ENCODE assay signal across 10 cellular contexts in genomic region chr22:37636186-37636948, GRCh38. TPM values are rescaled to one million over a fixed set of nuclear protein-coding genes. Genes with fewer than 3 reads are reported as not detected.
A peak's percentile ranks its signal among the peaks of the same experiment; 100 is the strongest.
DNase-seq lines count a peak whose midpoint lies in the region; ATAC-seq and TF ChIP-seq lines count a peak whose summit lies in the region.
"Had no signal": no experiment of that assay in that cellular context is flagged by ENCODE, and none has a peak within 500 bp of the region (broad histone marks: within the 10 kb centered on the region; RNA-seq: fewer than 3 reads in every experiment).

No MANE protein-coding gene starts in this region.

- intact Hi-C loops in lower leg skin (cut with DNase I; ENCODE audit: low total_unique reads), result no loop called here

- TF ChIP-seq POLR2A in lower leg skin (IDR thresholded peaks at IDR 0.05), result no peak

- H3K36me3 ChIP-seq in H7 (replicated peaks; ENCODE audit: control insufficient read depth, insufficient read depth, low read length), result peaks cover 5% of the 10 kb centered on the region
- H3K36me3 ChIP-seq in hepatocyte (replicated peaks; ENCODE audit: insufficient read depth, low read depth), result no peaks in the 10 kb centered on the region

- H3K4me3 ChIP-seq in H7 (ENCODE audit: insufficient read depth, low read depth, low read length) (no peak overlapping the region), hepatocyte (no peak overlapping the region), lower leg skin (ENCODE audit: low read depth, poor library complexity, severe bottlenecking) (no peak overlapping the region)

- WGBS in hepatocyte (ENCODE audit: low lambda C conversion rate, missing lambda C conversion rate), result 68% methylated on average over 6 of the region's 6 CpGs
- 54 to 55% methylated on average over 6 of the region's 6 CpGs for WGBS in lower leg skin, 2 donors

- ATAC-seq in HG02938 (IDR thresholded peaks at IDR 0.05; ENCODE audit: unreplicated experiment) (no peak), HG02642 (IDR thresholded peaks at IDR 0.05; ENCODE audit: poor library complexity, unreplicated experiment) (no peak), GM21825 (IDR thresholded peaks at IDR 0.05; ENCODE audit: unreplicated experiment) (no peak)

- DNase-seq in ACHN (peak; percentile 54), H7 (peak; percentile 73), hepatocyte (ENCODE audit: low spot score) (no peak), lower leg skin (ENCODE audit: low spot score in 2 of 2) (no peak)
- DNase-seq in T-helper 2 cell treated with Interferon-gamma antibody and Interleukin-4, amounts not matched to agents 5 μg/mL and 100 μg/mL, for 36 hours (ENCODE audit: low spot score), result no peak

- no peaks in the 10 kb centered on the region for H4K20me1 ChIP-seq in hepatocyte (ENCODE audit: insufficient read depth, poor library complexity, severe bottlenecking)

- peak overlapping the region; percentile 97 for H3K4me3 Mint-ChIP-seq in T-helper 2 cell treated with Interferon-gamma antibody and Interleukin-4, amounts not matched to agents 5 μg/mL and 100 μg/mL, for 36 hours

- H3K9me3 ChIP-seq in hepatocyte (ENCODE audit: low read depth), result no peaks in the 10 kb centered on the region

- H3K27me3 ChIP-seq in H7 (ENCODE audit: control insufficient read depth, insufficient read depth, low read length) (no peaks in the 10 kb centered on the region), hepatocyte (no peaks in the 10 kb centered on the region)

- peaks cover 52% of the 10 kb centered on the region for H3K4me1 Mint-ChIP-seq in T-helper 2 cell treated with Interferon-gamma antibody and Interleukin-4, amounts not matched to agents 5 μg/mL and 100 μg/mL, for 36 hours (ENCODE audit: low read depth)

- TF ChIP-seq CTCF in hepatocyte (IDR thresholded peaks at IDR 0.05; ENCODE audit: poor library complexity) (no peak), lower leg skin (IDR thresholded peaks at IDR 0.05) (no peak)

- H3K27ac ChIP-seq in hepatocyte, result peak overlapping the region; percentile 95
- H3K27ac ChIP-seq: VCaP had no signal

- no peaks in the 10 kb centered on the region for H3K9me2 ChIP-seq in hepatocyte (replicated peaks; ENCODE audit: insufficient read depth)

- no peaks in the 10 kb centered on the region for H3K9me3 Mint-ChIP-seq in T-helper 2 cell treated with Interferon-gamma antibody and Interleukin-4, amounts not matched to agents 5 μg/mL and 100 μg/mL, for 36 hours

- peaks cover 92% of the 10 kb centered on the region for H3K4me1 ChIP-seq in hepatocyte (ENCODE audit: insufficient read depth)

- in situ Hi-C loops in ACHN (cut with HindIII; ENCODE audit: low pct_ligation_motif_present, low pct_unique_long_range_greater_than_20kb, low sequenced_read_pairs), result no loop called here

- no peaks in the 10 kb centered on the region for H3K27me3 Mint-ChIP-seq in T-helper 2 cell treated with Interferon-gamma antibody and Interleukin-4, amounts not matched to agents 5 μg/mL and 100 μg/mL, for 36 hours (ENCODE audit: low read depth)

- H2AFZ ChIP-seq in hepatocyte, result no peak overlapping the region

- H3K27ac Mint-ChIP-seq in T-helper 2 cell treated with Interferon-gamma antibody and Interleukin-4, amounts not matched to agents 5 μg/mL and 100 μg/mL, for 36 hours, result peak overlapping the region; percentile 80

- peaks cover 30% of the 10 kb centered on the region for H3K79me2 ChIP-seq in hepatocyte

- H3K36me3 Mint-ChIP-seq in T-helper 2 cell treated with Interferon-gamma antibody and Interleukin-4, amounts not matched to agents 5 μg/mL and 100 μg/mL, for 36 hours (ENCODE audit: low read depth), result peaks cover 7% of the 10 kb centered on the region

- H3K4me2 ChIP-seq in hepatocyte, result no peak overlapping the region

RNA-seq across cellular contexts. Expression of gene SH3BP1, which starts 3.1 kb away (rescaled TPM):
- 30.0 and 35.2 TPM in 2 replicates for total RNA-seq in H7 (2014; rRNA removed; shearing (Covaris generic))
- total RNA-seq in hepatocyte (6.4 and 14.0 TPM in 2 replicates), lower leg skin (10 to 100 TPM; 29.1 to 83.3 (median 60.3) TPM)
- polyA plus RNA-seq in hepatocyte, result 12.3 and 21.6 TPM in 2 replicates

RNA-seq across cellular contexts. Expression of gene PDXP, which starts 22.2 kb away (rescaled TPM):
- 54.1 and 60.9 TPM in 2 replicates for total RNA-seq in H7 (2014; rRNA removed; shearing (Covaris generic))
- total RNA-seq in hepatocyte, result 15.0 and 18.3 TPM in 2 replicates
- polyA plus RNA-seq in hepatocyte, result 25.0 and 27.6 TPM in 2 replicates
- total RNA-seq in lower leg skin, result 1 to 10 TPM; 1.8 to 4.6 (median 3.2) TPM

RNA-seq across cellular contexts. Expression of gene GGA1, which starts 27.7 kb away (rescaled TPM):
- total RNA-seq in H7 (2014; rRNA removed; shearing (Covaris generic)), result 67.9 and 98.6 TPM in 2 replicates
- total RNA-seq in hepatocyte (25.5 and 30.2 TPM in 2 replicates), lower leg skin (10 to 100 TPM; 50.3 to 66.0 (median 53.6) TPM)
- 51.5 and 75.3 TPM in 2 replicates for polyA plus RNA-seq in hepatocyte

RNA-seq across cellular contexts. Expression of gene LGALS1, which starts 39.1 kb away (rescaled TPM):
- 183 and 206 TPM in 2 replicates for total RNA-seq in H7 (2014; rRNA removed; shearing (Covaris generic))
- total RNA-seq in hepatocyte (780 and 875 TPM in 2 replicates), lower leg skin (100 to 1,000 TPM; 110 to 347 (median 232) TPM)
- 565 and 568 TPM in 2 replicates for polyA plus RNA-seq in hepatocyte
- polyA plus RNA-seq: neural cell had no signal

RNA-seq across cellular contexts. Expression of gene NOL12, which starts 49.8 kb away (rescaled TPM):
- 20.5 and 23.6 TPM in 2 replicates for total RNA-seq in H7 (2014; rRNA removed; shearing (Covaris generic))
- 11.4 and 22.6 TPM in 2 replicates for total RNA-seq in hepatocyte
- polyA plus RNA-seq in hepatocyte, result 27.6 and 31.9 TPM in 2 replicates
- 10 to 100 TPM; 24.3 to 72.3 (median 36.1) TPM for total RNA-seq in lower leg skin

Comparison
In these comparisons a context has a peak if more than half of its experiments do, and no peak if none do; other contexts are left out.
1. DNase-seq: peak in ACHN (single experiment) and H7 (single experiment); none in T-helper 2 cell treated with Interferon-gamma antibody and Interleukin-4, amounts not matched to agents 5 μg/mL and 100 μg/mL, for 36 hours (single experiment), hepatocyte (single experiment) and lower leg skin (0 of 2).